In genomic region chr14:102088012-102088792, GRCh38 we compare ENCODE assay signal across 8 cellular contexts. TPM values are rescaled to one million over a fixed set of nuclear protein-coding genes. Genes with fewer than 3 reads are reported as not detected.
A peak's percentile ranks its signal among the peaks of the same experiment; 100 is the strongest.
DNase-seq lines count a peak whose midpoint lies in the region; ATAC-seq and TF ChIP-seq lines count a peak whose summit lies in the region.

No MANE protein-coding gene starts in this region.

- H3K79me1 ChIP-seq in IMR-90 (ENCODE audit: low read depth in 1 of 2, low read length in 2 of 2) = peaks cover 10 to 30% of the 10 kb centered on the region in 2 experiments

- TF ChIP-seq CTCF in IMR-90 (conservative IDR thresholded peaks at IDR 0.05; ENCODE audit: low read depth, low read length) = no peak

- H3K4me1 Mint-ChIP-seq in activated CD8-positive, alpha-beta T cell treated with anti-CD3 and anti-CD28 coated beads, Interleukin-2, amount 10 ng/mL, durations not matched to agents 7 days and 5 days (ENCODE audit: low read depth) = peaks cover 49% of the 10 kb centered on the region
- H3K4me1 Mint-ChIP-seq in effector memory CD8-positive, alpha-beta T cell (ENCODE audit: low read depth in 2 of 2) = peaks cover 48 to 53% of the 10 kb centered on the region in 2 donors

- TF ChIP-seq POLR2A in IMR-90 (IDR thresholded peaks at IDR 0.05; ENCODE audit: low read depth, low read length) = no peak

- peak overlapping the region; percentile 94 for H3K4me3 Mint-ChIP-seq in activated CD8-positive, alpha-beta T cell treated with anti-CD3 and anti-CD28 coated beads, Interleukin-2, amount 10 ng/mL, durations not matched to agents 7 days and 5 days
- H3K4me3 Mint-ChIP-seq in effector memory CD8-positive, alpha-beta T cell = peak overlapping the region; percentile 90 to 94

- H3K56ac ChIP-seq in IMR-90 (ENCODE audit: extremely low read depth, insufficient read depth, low read length) = no peak overlapping the region

- H3K9me3 Mint-ChIP-seq in activated CD8-positive, alpha-beta T cell treated with anti-CD3 and anti-CD28 coated beads, Interleukin-2, amount 10 ng/mL, durations not matched to agents 7 days and 5 days (ENCODE audit: insufficient read depth) = no peaks in the 10 kb centered on the region
- no peaks in the 10 kb centered on the region for H3K9me3 Mint-ChIP-seq in effector memory CD8-positive, alpha-beta T cell

- no peaks in the 10 kb centered on the region; the same call in 1 of the 2 replicates for H3K9me1 ChIP-seq in IMR-90 (ENCODE audit: insufficient read depth, low read length)

- POLR2A ChIA-PET in IMR-90 (lab: Charles Lee; ENCODE audit: unreplicated experiment) = no interaction called here
- POLR2A ChIA-PET in activated CD8-positive, alpha-beta T cell treated with anti-CD3 and anti-CD28 coated beads, Interleukin-2, amount 10 ng/mL, durations not matched to agents 7 days and 5 days (lab: Charles Lee) = interaction anchor here (0.6 to 1.4 kb wide), 5 partner anchors 51 to 231 kb away, joined by 3 to 8 read pairs (median 3); partner anchors contain the start of gene WDR20

- H4K8ac ChIP-seq in IMR-90 (ENCODE audit: low read depth in 2 of 2, low read length in 2 of 2) = peak overlapping the region; percentile 94 to 97

- H3K4me2 ChIP-seq in IMR-90 (ENCODE audit: low read depth, low read length) = peak overlapping the region; percentile 95; the same call in 1 of the 2 replicates

- peaks cover 10% of the 10 kb centered on the region for H3K4me1 ChIP-seq in IMR-90 (ENCODE audit: control insufficient read depth, insufficient read depth, low read length)

- H2AK9ac ChIP-seq in IMR-90 (replicated peaks; ENCODE audit: low read depth, low read length, poor library complexity) = peak overlapping the region; percentile 86

- peak overlapping the region; percentile 37 for H2AFZ ChIP-seq in IMR-90 (replicated peaks; ENCODE audit: low read length, poor library complexity)

- no TSS peak for BruUV-seq in IMR-90 (replicated peaks; lab: Mats Ljungman, UMichigan)

- H2AK5ac ChIP-seq in IMR-90 (ENCODE audit: low read depth, low read length) = peak overlapping the region; percentile 83

- WGBS in IMR-90 (ENCODE audit: extremely low coverage in 2 of 2, insufficient read length in 1 of 2), 2 experiments = 53% methylated on average over 8 of the region's 39 CpGs; no CpG with 5 or more reads in 1 of the 2 experiments

- TF ChIP-seq RAD21 in IMR-90 (IDR thresholded peaks at IDR 0.05; ENCODE audit: low read length) = no peak

- H3K14ac ChIP-seq in IMR-90 (replicated peaks; ENCODE audit: low read depth, low read length) = 0 out of 2 replicates have a peak overlapping the region, but pooled peaks have one; percentile 5

- no peaks in the 10 kb centered on the region for H3K9me3 ChIP-seq in IMR-90 (ENCODE audit: control insufficient read depth, insufficient read depth, low read length)

- DNase-seq in AML-193 (lab: John Stamatoyannopoulos, UW) = peak; percentile 74 to 83
- no peak for DNase-seq in IMR-90
- peak; percentile 68 for DNase-seq in activated CD8-positive, alpha-beta T cell treated with anti-CD3 and anti-CD28 coated beads, Interleukin-2, amount 10 ng/mL, durations not matched to agents 7 days and 5 days
- peak; percentile 22 to 30 (median 27) for DNase-seq in effector memory CD8-positive, alpha-beta T cell
- peak; percentile 20 for DNase-seq in midbrain (lab: John Stamatoyannopoulos, UW)
- DNase-seq in stimulated activated CD8-positive, alpha-beta memory T cell treated with anti-CD3 and anti-CD28 coated beads, Interleukin-4, amount 100 ng/mL, for 48 hours = peak; percentile 78
- DNase-seq in SK-N-DZ (ENCODE audit: low spot score) = no peak

- peak overlapping the region; percentile 49 for H3K4ac ChIP-seq in IMR-90 (ENCODE audit: low read depth, low read length)

- no peaks in the 10 kb centered on the region for H3K27me3 Mint-ChIP-seq in activated CD8-positive, alpha-beta T cell treated with anti-CD3 and anti-CD28 coated beads, Interleukin-2, amount 10 ng/mL, durations not matched to agents 7 days and 5 days (ENCODE audit: low read depth)
- no peaks in the 10 kb centered on the region for H3K27me3 Mint-ChIP-seq in effector memory CD8-positive, alpha-beta T cell

- peaks cover 34% of the 10 kb centered on the region for H3K36me3 Mint-ChIP-seq in activated CD8-positive, alpha-beta T cell treated with anti-CD3 and anti-CD28 coated beads, Interleukin-2, amount 10 ng/mL, durations not matched to agents 7 days and 5 days (ENCODE audit: low read depth)
- H3K36me3 Mint-ChIP-seq in effector memory CD8-positive, alpha-beta T cell (ENCODE audit: insufficient read depth) = peaks cover 57% of the 10 kb centered on the region

- H4K91ac ChIP-seq in IMR-90 (ENCODE audit: insufficient read depth, low read depth, low read length) = no peak overlapping the region

- H4K5ac ChIP-seq in IMR-90 (ENCODE audit: low read depth, low read length) = peak overlapping the region; percentile 64

- no peak overlapping the region for H3K4me3 ChIP-seq in IMR-90 (ENCODE audit: insufficient read depth, low read depth, low read length)

- CTCF ChIA-PET in IMR-90 (lab: Yijun Ruan, JAX) = no interaction called here
- CTCF ChIA-PET in activated CD8-positive, alpha-beta T cell treated with anti-CD3 and anti-CD28 coated beads, Interleukin-2, amount 10 ng/mL, durations not matched to agents 7 days and 5 days (lab: Charles Lee) = interaction anchor here (0.6 to 2.4 kb wide), 6 partner anchors 8 to 226 kb away, joined by 3 to 9 read pairs (median 7); no protein-coding TSS in a partner anchor

- dilution Hi-C loops in IMR-90 (cut with HindIII; ENCODE audit: low sequenced_read_pairs, unreplicated experiment) = no loop called here

- H2BK5ac ChIP-seq in IMR-90 (ENCODE audit: low read depth, low read length, poor library complexity, severe bottlenecking) = no peak overlapping the region

- intact Hi-C loops in IMR-90 (cut with micrococcal nuclease) = no loop called here

- no peak overlapping the region for H3K23ac ChIP-seq in IMR-90 (ENCODE audit: low read depth, low read length)

- peaks cover 22% of the 10 kb centered on the region for H3K36me3 ChIP-seq in IMR-90 (ENCODE audit: control insufficient read depth, insufficient read depth, low read length)

- H3K27ac ChIP-seq in IMR-90 (ENCODE audit: insufficient read depth, low read length) = peak overlapping the region; percentile 27; the same call in 1 of the 2 replicates

- H4K20me1 ChIP-seq in IMR-90 (ENCODE audit: insufficient read depth, low read length) = peaks cover 29% of the 10 kb centered on the region

- H2BK20ac ChIP-seq in IMR-90 (ENCODE audit: low read depth, low read length) = no peak overlapping the region

- in situ Hi-C loops in IMR-90 (cut with MboI; ENCODE audit: low sequenced_read_pairs) = loop anchor here (25.0 kb wide), 1 partner anchor 224 kb away; the partner anchor contains the start of genes MOK and ZNF839

- no peaks in the 10 kb centered on the region for H3K27me3 ChIP-seq in IMR-90 (ENCODE audit: control insufficient read depth, insufficient read depth, low read length)

- H2BK15ac ChIP-seq in IMR-90 (ENCODE audit: low read depth, low read length) = no peak overlapping the region

- H3K9ac ChIP-seq in IMR-90 (ENCODE audit: low read depth, low read length) = peak overlapping the region; percentile 95

- peak overlapping the region; percentile 95 for H3K27ac Mint-ChIP-seq in activated CD8-positive, alpha-beta T cell treated with anti-CD3 and anti-CD28 coated beads, Interleukin-2, amount 10 ng/mL, durations not matched to agents 7 days and 5 days
- peak overlapping the region; percentile 89 to 93 for H3K27ac Mint-ChIP-seq in effector memory CD8-positive, alpha-beta T cell

- H3K18ac ChIP-seq in IMR-90 (ENCODE audit: low read depth, low read length) = no peak overlapping the region

- H2BK120ac ChIP-seq in IMR-90 (ENCODE audit: low read depth, low read length) = no peak overlapping the region

- no peak for ATAC-seq in IMR-90 (ENCODE audit: low read depth)
- peak; percentile 7 for ATAC-seq in activated CD8-positive, alpha-beta T cell treated with anti-CD3 and anti-CD28 coated beads, Interleukin-2, amount 10 ng/mL, durations not matched to agents 7 days and 5 days
- ATAC-seq in effector memory CD8-positive, alpha-beta T cell (replicated peaks) = no peak
- no peak for ATAC-seq in HG03457 (IDR thresholded peaks at IDR 0.05; ENCODE audit: unreplicated experiment)

TF ChIP-seq in IMR-90, 13 proteins besides CTCF, POLR2A, EP300 and RAD21:
- TF ChIP-seq SMC3 (IDR thresholded peaks at IDR 0.05; ENCODE audit: low read depth, low read length) (no peak), FOS (IDR thresholded peaks at IDR 0.05; ENCODE audit: low read depth, low read length) (no peak), NFE2L2 (IDR thresholded peaks at IDR 0.05; ENCODE audit: low read depth, low read length) (no peak), MXI1 (IDR thresholded peaks at IDR 0.05; ENCODE audit: borderline replicate concordance, low read depth, low read length) (no peak), RFX5 (IDR thresholded peaks at IDR 0.05; ENCODE audit: low read depth, low read length) (no peak)
- TF ChIP-seq, protein P1, sequence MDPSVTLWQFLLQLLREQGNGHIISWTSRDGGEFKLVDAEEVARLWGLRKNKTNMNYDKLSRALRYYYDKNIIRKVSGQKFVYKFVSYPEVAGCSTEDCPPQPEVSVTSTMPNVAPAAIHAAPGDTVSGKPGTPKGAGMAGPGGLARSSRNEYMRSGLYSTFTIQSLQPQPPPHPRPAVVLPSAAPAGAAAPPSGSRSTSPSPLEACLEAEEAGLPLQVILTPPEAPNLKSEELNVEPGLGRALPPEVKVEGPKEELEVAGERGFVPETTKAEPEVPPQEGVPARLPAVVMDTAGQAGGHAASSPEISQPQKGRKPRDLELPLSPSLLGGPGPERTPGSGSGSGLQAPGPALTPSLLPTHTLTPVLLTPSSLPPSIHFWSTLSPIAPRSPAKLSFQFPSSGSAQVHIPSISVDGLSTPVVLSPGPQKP (IDR thresholded peaks at IDR 0.05; ENCODE audit: borderline replicate concordance, low read depth, low read length) = no peak

RNA-seq across cellular contexts. Expression of gene HSP90AA1, which starts 1.4 kb away (rescaled TPM):
- 578 and 1,483 TPM in 2 replicates for total RNA-seq in IMR-90 (2012; rRNA removed)
- 485 and 535 TPM in 2 replicates for polyA plus RNA-seq in IMR-90 (2012; rRNA removed)
- 72.4 and 152 TPM in 2 replicates for polyA plus RNA-seq in IMR-90 (2012; cell fraction: cytosol; rRNA removed)
- 46.8 and 204 TPM in 2 replicates for polyA plus RNA-seq in IMR-90 (2012; cell fraction: nucleus; rRNA removed; ENCODE audit: low replicate concordance)
- total RNA-seq in activated CD8-positive, alpha-beta T cell treated with anti-CD3 and anti-CD28 coated beads, Interleukin-2, amount 10 ng/mL, durations not matched to agents 7 days and 5 days = 100 to 1,000 TPM; 702 to 715 TPM
- 134 and 201 TPM in 2 replicates for polyA plus RNA-seq in SK-N-DZ (2014; cell fraction: cytosol; rRNA removed)
- polyA plus RNA-seq in SK-N-DZ (2014; cell fraction: nucleus; rRNA removed) = 122 and 173 TPM in 2 replicates

RNA-seq across cellular contexts. Expression of gene WDR20, which starts 51.5 kb away (rescaled TPM):
- total RNA-seq in IMR-90 (2012; rRNA removed) = 27.4 and 28.1 TPM in 2 replicates
- 18.7 and 20.3 TPM in 2 replicates for polyA plus RNA-seq in IMR-90 (2012; rRNA removed)
- polyA plus RNA-seq in IMR-90 (2012; cell fraction: cytosol; rRNA removed) = 14.7 and 20.0 TPM in 2 replicates
- polyA plus RNA-seq in IMR-90 (2012; cell fraction: nucleus; rRNA removed; ENCODE audit: low replicate concordance) = 19.0 and 29.1 TPM in 2 replicates
- total RNA-seq in activated CD8-positive, alpha-beta T cell treated with anti-CD3 and anti-CD28 coated beads, Interleukin-2, amount 10 ng/mL, durations not matched to agents 7 days and 5 days = 10 to 100 TPM; 30.3 to 30.6 TPM
- polyA plus RNA-seq in SK-N-DZ (2014; cell fraction: cytosol; rRNA removed) = 7.9 and 10.4 TPM in 2 replicates
- 5.5 and 11.2 TPM in 2 replicates for polyA plus RNA-seq in SK-N-DZ (2014; cell fraction: nucleus; rRNA removed)

Comparison
In these comparisons a context has a peak if more than half of its experiments do, and no peak if none do; other contexts are left out.
1. DNase-seq: peak in AML-193 (2 of 2), activated CD8-positive, alpha-beta T cell treated with anti-CD3 and anti-CD28 coated beads, Interleukin-2, amount 10 ng/mL, durations not matched to agents 7 days and 5 days (single experiment), effector memory CD8-positive, alpha-beta T cell (3 of 3), midbrain (single experiment) and stimulated activated CD8-positive, alpha-beta memory T cell treated with anti-CD3 and anti-CD28 coated beads, Interleukin-4, amount 100 ng/mL, for 48 hours (single experiment); none in IMR-90 (single experiment) and SK-N-DZ (single experiment).